In genomic region chr13:112573710-112574109, GRCh38 we compare ENCODE assay signal across 2 cellular contexts.
TF ChIP-seq lines count a peak whose summit lies in the region.

No MANE protein-coding gene starts in this region.

TF ChIP-seq in GM23338, 12 proteins besides CTCF, POLR2A, EP300 and RAD21:
- TF ChIP-seq REST (IDR thresholded peaks at IDR 0.05; ENCODE audit: unreplicated experiment) (no peak), ETS1 (IDR thresholded peaks at IDR 0.05) (no peak), EZH2phosphoT487 (IDR thresholded peaks at IDR 0.05; ENCODE audit: unreplicated experiment) (no peak), NANOG (IDR thresholded peaks at IDR 0.05; ENCODE audit: borderline replicate concordance) (no peak), JUNB (IDR thresholded peaks at IDR 0.05; ENCODE audit: unreplicated experiment) (no peak), EZH2 (IDR thresholded peaks at IDR 0.05; ENCODE audit: low read depth, unreplicated experiment) (no peak), ZNF462 (CRISPR knock-in tag; IDR thresholded peaks at IDR 0.05) (no peak)

TF ChIP-seq in H1, 55 proteins besides CTCF, POLR2A, EP300 and RAD21:
- TF ChIP-seq SP4 (IDR thresholded peaks at IDR 0.05; ENCODE audit: low read length) = no peak
- no peak for TF ChIP-seq TBP (IDR thresholded peaks at IDR 0.05; ENCODE audit: low read depth, low read length)
- no peak for TF ChIP-seq NRF1 (IDR thresholded peaks at IDR 0.05; ENCODE audit: low read depth, low read length)
- TF ChIP-seq TEAD4 (IDR thresholded peaks at IDR 0.05; ENCODE audit: low read depth, low read length) = no peak
- no peak for TF ChIP-seq HDAC6 (IDR thresholded peaks at IDR 0.05; ENCODE audit: low read depth, low read length)
- TF ChIP-seq TCF12 (IDR thresholded peaks at IDR 0.05; ENCODE audit: low read depth, low read length) = no peak
- TF ChIP-seq CEBPB (IDR thresholded peaks at IDR 0.05; ENCODE audit: low read depth, low read length) = no peak
- TF ChIP-seq PHF8 (conservative IDR thresholded peaks at IDR 0.05; ENCODE audit: low read depth, low read length) = no peak
- no peak for TF ChIP-seq POLR2AphosphoS5 (IDR thresholded peaks at IDR 0.05; ENCODE audit: low read depth, low read length)
- no peak for TF ChIP-seq TAF7 (optimal IDR thresholded peaks at IDR 0.05; ENCODE audit: borderline replicate concordance, low read depth, low read length)
